35 cellular contexts compared by ENCODE assay signal in the genomic region with DNA sequence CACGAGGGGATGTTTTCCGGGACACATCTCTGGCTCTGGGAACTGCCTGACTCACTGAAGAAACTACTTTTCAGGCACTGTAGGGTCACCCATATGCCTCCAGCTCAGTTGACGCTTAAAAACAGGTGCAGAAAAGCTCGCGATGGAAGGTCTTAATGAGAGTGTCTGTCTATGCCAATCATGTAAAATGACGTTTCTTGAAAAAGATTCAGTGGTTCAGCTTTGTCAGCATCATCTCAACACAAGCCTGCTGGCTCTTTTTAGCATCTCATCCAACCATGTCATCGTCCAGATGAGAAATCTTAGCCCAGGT. TPM values are rescaled to one million over a fixed set of nuclear protein-coding genes. Genes with fewer than 3 reads are reported as not detected.
"Had no signal": no experiment of that assay in that cellular context is flagged by ENCODE, and none has a peak within 500 bp of the region (broad histone marks: within the 10 kb centered on the region; RNA-seq: fewer than 3 reads in every experiment).

No MANE protein-coding gene starts in this region.

- H3K9me3 ChIP-seq: breast epithelium, neutrophil, prostate gland, stomach, thyroid gland, upper lobe of left lung, vagina had no signal

- H3K4me3 Mint-ChIP-seq: activated CD4-positive, alpha-beta memory T cell treated with anti-CD3 and anti-CD28 coated beads, Interleukin-2, amount 10 ng/mL, durations not matched to agents 7 days and 5 days; activated CD4-positive, alpha-beta T cell treated with anti-CD3 and anti-CD28 coated beads, Interleukin-2, amount 10 ng/mL, durations not matched to agents 7 days and 5 days; naive thymus-derived CD8-positive, alpha-beta T cell; stimulated activated naive B cell treated with anti-CD40 and anti-IgM and Interleukin-4, amounts not matched to agents 10 μg/mL and 1 μg/mL and 100 μg/mL, for 72 hours; T-helper 1 cell treated with Interleukin-12 subunit alpha and Interleukin-12 subunit beta and Interleukin-4 antibody, amounts not matched to agents 30 μg/mL and 1 μg/mL, for 36 hours had no signal

- H3K27me3 Mint-ChIP-seq: activated CD4-positive, alpha-beta T cell treated with anti-CD3 and anti-CD28 coated beads, Interleukin-2, amount 10 ng/mL, durations not matched to agents 7 days and 5 days had no signal

- H3K27ac Mint-ChIP-seq: activated CD4-positive, alpha-beta memory T cell treated with anti-CD3 and anti-CD28 coated beads, Interleukin-2, amount 10 ng/mL, durations not matched to agents 7 days and 5 days; activated CD4-positive, alpha-beta T cell treated with anti-CD3 and anti-CD28 coated beads, Interleukin-2, amount 10 ng/mL, durations not matched to agents 7 days and 5 days; activated naive CD4-positive, alpha-beta T cell treated with anti-CD3 and anti-CD28 coated beads, Interleukin-2, amount 50 U/mL, for 72 hours; naive thymus-derived CD8-positive, alpha-beta T cell; stimulated activated naive B cell treated with anti-CD40 and anti-IgM and Interleukin-4, amounts not matched to agents 10 μg/mL and 1 μg/mL and 100 μg/mL, for 72 hours; T-helper 1 cell treated with Interleukin-12 subunit alpha and Interleukin-12 subunit beta and Interleukin-4 antibody, amounts not matched to agents 30 μg/mL and 1 μg/mL, for 36 hours had no signal

- DNase-seq: activated CD4-positive, alpha-beta T cell treated with anti-CD3 and anti-CD28 coated beads, Interleukin-2, amount 10 ng/mL, durations not matched to agents 7 days and 5 days; activated naive CD4-positive, alpha-beta T cell; activated T-cell treated with anti-CD3 and anti-CD28 coated beads, Interleukin-2, amount 50 U/mL, for 48 hours; effector CD8-positive, alpha-beta T cell; foreskin fibroblast; hippocampal formation; left cardiac atrium; left ventricle myocardium superior; retina; small intestine; stimulated activated CD4-positive, alpha-beta T cell treated with anti-CD3 and anti-CD28 coated beads, Interleukin-1b, Interleukin-23, amount 100 ng/mL, for 48 hours; stimulated activated CD4-positive, alpha-beta T cell treated with anti-CD3 and anti-CD28 coated beads, Interleukin-4, amount 100 ng/mL, for 4 hours; stimulated activated CD8-positive, alpha-beta memory T cell treated with anti-CD3 and anti-CD28 coated beads, Interleukin-4, amount 100 ng/mL, for 48 hours; stimulated activated naive B cell treated with anti-CD40 and anti-IgM and Interleukin-4, amounts not matched to agents 10 μg/mL and 1 μg/mL and 100 μg/mL, for 72 hours; stomach; SW 1271; T1000; thyroid gland; upper lobe of left lung; WERI-Rb-1 had no signal

- H3K4me3 ChIP-seq: breast epithelium, prostate gland, stomach, thyroid gland, upper lobe of left lung, vagina had no signal

- H3K9me3 Mint-ChIP-seq: activated CD4-positive, alpha-beta memory T cell treated with anti-CD3 and anti-CD28 coated beads, Interleukin-2, amount 10 ng/mL, durations not matched to agents 7 days and 5 days; activated CD4-positive, alpha-beta T cell treated with anti-CD3 and anti-CD28 coated beads, Interleukin-2, amount 10 ng/mL, durations not matched to agents 7 days and 5 days; activated naive CD4-positive, alpha-beta T cell treated with anti-CD3 and anti-CD28 coated beads, Interleukin-2, amount 50 U/mL, for 72 hours; naive thymus-derived CD8-positive, alpha-beta T cell; stimulated activated naive B cell treated with anti-CD40 and anti-IgM and Interleukin-4, amounts not matched to agents 10 μg/mL and 1 μg/mL and 100 μg/mL, for 72 hours; T-helper 1 cell treated with Interleukin-12 subunit alpha and Interleukin-12 subunit beta and Interleukin-4 antibody, amounts not matched to agents 30 μg/mL and 1 μg/mL, for 36 hours had no signal

- H3K36me3 ChIP-seq: breast epithelium, prostate gland, thyroid gland, upper lobe of left lung, vagina had no signal

- H3K27ac ChIP-seq: breast epithelium, neutrophil, prostate gland, stomach, thyroid gland, upper lobe of left lung, vagina, WERI-Rb-1 had no signal

- H3K4me1 ChIP-seq: breast epithelium, prostate gland, stomach, upper lobe of left lung, vagina had no signal

- H3K4me1 Mint-ChIP-seq: activated CD4-positive, alpha-beta T cell treated with anti-CD3 and anti-CD28 coated beads, Interleukin-2, amount 10 ng/mL, durations not matched to agents 7 days and 5 days had no signal

- H3K36me3 Mint-ChIP-seq: activated naive CD4-positive, alpha-beta T cell treated with anti-CD3 and anti-CD28 coated beads, Interleukin-2, amount 50 U/mL, for 72 hours had no signal

- ATAC-seq: activated CD4-positive, CD25-positive, alpha-beta regulatory T cell treated with anti-CD3 and anti-CD28 coated beads, Interleukin-2, amount 50 U/mL, for 24 hours; activated naive CD4-positive, alpha-beta T cell treated with anti-CD3 and anti-CD28 coated beads, Interleukin-2, amount 50 U/mL, for 72 hours; left cardiac atrium; left ventricle myocardium superior; naive thymus-derived CD8-positive, alpha-beta T cell; sciatic nerve; stimulated activated naive B cell treated with anti-CD40 and anti-IgM and Interleukin-4, amounts not matched to agents 10 μg/mL and 1 μg/mL and 100 μg/mL, for 72 hours had no signal

- H3K27me3 ChIP-seq: breast epithelium, neutrophil, thyroid gland, upper lobe of left lung, vagina had no signal

RNA-seq across cellular contexts. Expression of a gene that starts 27.5 kb away (rescaled TPM):
- total RNA-seq: activated CD4-positive, alpha-beta memory T cell treated with anti-CD3 and anti-CD28 coated beads, Interleukin-2, amount 10 ng/mL, durations not matched to agents 7 days and 5 days; activated CD4-positive, alpha-beta T cell treated with anti-CD3 and anti-CD28 coated beads, Interleukin-2, amount 10 ng/mL, durations not matched to agents 7 days and 5 days; activated naive CD4-positive, alpha-beta T cell treated with anti-CD3 and anti-CD28 coated beads, Interleukin-2, amount 50 U/mL, for 72 hours; breast epithelium; dermis microvascular lymphatic vessel endothelial cell; left cardiac atrium; left ventricle myocardium superior; lung microvascular endothelial cell; naive thymus-derived CD8-positive, alpha-beta T cell; osteocyte; prostate gland; sciatic nerve; stomach; thyroid gland; upper lobe of left lung; vagina had no signal
- polyA plus RNA-seq: esophagus; keratinocyte; naive thymus-derived CD8-positive, alpha-beta T cell; stomach had no signal
